Comparison of ENCODE assay signal across 8 cellular contexts in genomic region chr5:10726913-10727517, GRCh38. TPM values are rescaled to one million over a fixed set of nuclear protein-coding genes. Genes with fewer than 3 reads are reported as not detected.
DNase-seq lines count a peak whose midpoint lies in the region; ATAC-seq and TF ChIP-seq lines count a peak whose summit lies in the region.

No MANE protein-coding gene starts in this region.

- H3K27me3 Mint-ChIP-seq in activated naive CD4-positive, alpha-beta T cell treated with anti-CD3 and anti-CD28 coated beads, Interleukin-2, amount 10 ng/mL, durations not matched to agents 7 days and 5 days = no peaks in the 10 kb centered on the region

- H3K9me3 ChIP-seq in left ventricle myocardium inferior (replicated peaks) (no peaks in the 10 kb centered on the region), uterus (no peaks in the 10 kb centered on the region), lower lobe of right lung (no peaks in the 10 kb centered on the region)

- H3K27ac Mint-ChIP-seq in activated naive CD4-positive, alpha-beta T cell treated with anti-CD3 and anti-CD28 coated beads, Interleukin-2, amount 10 ng/mL, durations not matched to agents 7 days and 5 days = peak overlapping the region; percentile 12

- H3K4me1 ChIP-seq in left ventricle myocardium inferior = peaks cover 45% of the 10 kb centered on the region
- no peaks in the 10 kb centered on the region for H3K4me1 ChIP-seq in uterus
- peaks cover 24% of the 10 kb centered on the region for H3K4me1 ChIP-seq in lower lobe of right lung

- H3K4me1 Mint-ChIP-seq in activated naive CD4-positive, alpha-beta T cell treated with anti-CD3 and anti-CD28 coated beads, Interleukin-2, amount 10 ng/mL, durations not matched to agents 7 days and 5 days = no peaks in the 10 kb centered on the region

- H3K27ac ChIP-seq in left ventricle myocardium inferior (replicated peaks) = peak overlapping the region; percentile 82
- H3K27ac ChIP-seq in uterus = peak overlapping the region; percentile 5 to 16
- H3K27ac ChIP-seq in lower lobe of right lung = no peak overlapping the region

- no peak for TF ChIP-seq POLR2A in uterus (IDR thresholded peaks at IDR 0.05)

- no peaks in the 10 kb centered on the region for H3K9me3 Mint-ChIP-seq in activated naive CD4-positive, alpha-beta T cell treated with anti-CD3 and anti-CD28 coated beads, Interleukin-2, amount 10 ng/mL, durations not matched to agents 7 days and 5 days

- H3K4me3 ChIP-seq in left ventricle myocardium inferior (no peak overlapping the region), uterus (no peak overlapping the region), lower lobe of right lung (no peak overlapping the region)

- CTCF ChIA-PET in activated naive CD4-positive, alpha-beta T cell treated with anti-CD3 and anti-CD28 coated beads, Interleukin-2, amount 10 ng/mL, durations not matched to agents 7 days and 5 days (lab: Charles Lee) = no interaction called here

- ATAC-seq in Right ventricle myocardium inferior (no peak), HG02938 (IDR thresholded peaks at IDR 0.05; ENCODE audit: unreplicated experiment) (peak; percentile 84), lower lobe of right lung (no peak)

- H3K4me3 Mint-ChIP-seq in activated naive CD4-positive, alpha-beta T cell treated with anti-CD3 and anti-CD28 coated beads, Interleukin-2, amount 10 ng/mL, durations not matched to agents 7 days and 5 days = no peak overlapping the region

- DNase-seq in left ventricle myocardium inferior = no peak
- no peak for DNase-seq in Right ventricle myocardium inferior (ENCODE audit: missing footprints)
- no peak for DNase-seq in activated naive CD4-positive, alpha-beta T cell treated with anti-CD3 and anti-CD28 coated beads, Interleukin-2, amount 10 ng/mL, durations not matched to agents 7 days and 5 days
- DNase-seq in uterus = no peak
- DNase-seq in NCI-H1930 (lab: John Stamatoyannopoulos, UW) = no peak
- no peak for DNase-seq in COLO668 (lab: John Stamatoyannopoulos, UW; ENCODE audit: unreplicated experiment)
- no peak for DNase-seq in lower lobe of right lung

- H3K27me3 ChIP-seq in left ventricle myocardium inferior (ENCODE audit: low read depth) (no peaks in the 10 kb centered on the region), uterus (no peaks in the 10 kb centered on the region), lower lobe of right lung (ENCODE audit: low read depth) (no peaks in the 10 kb centered on the region)

- H3K36me3 ChIP-seq in left ventricle myocardium inferior (no peaks in the 10 kb centered on the region), uterus (no peaks in the 10 kb centered on the region), lower lobe of right lung (peaks cover 10% of the 10 kb centered on the region)

- intact Hi-C loops in left ventricle myocardium inferior (cut with micrococcal nuclease) = no loop called here
- intact Hi-C loops in Right ventricle myocardium inferior (cut with DNase I) = no loop called here
- intact Hi-C loops in uterus (cut with DNase I; ENCODE audit: low total_unique reads) = no loop called here
- intact Hi-C loops in lower lobe of right lung (cut with DNase I) = no loop called here

- peaks cover 6% of the 10 kb centered on the region for H3K36me3 Mint-ChIP-seq in activated naive CD4-positive, alpha-beta T cell treated with anti-CD3 and anti-CD28 coated beads, Interleukin-2, amount 10 ng/mL, durations not matched to agents 7 days and 5 days

- TF ChIP-seq CTCF in left ventricle myocardium inferior (IDR thresholded peaks at IDR 0.05; ENCODE audit: borderline replicate concordance) = no peak
- no peak for TF ChIP-seq CTCF in uterus (IDR thresholded peaks at IDR 0.05)
- no peak for TF ChIP-seq CTCF in lower lobe of right lung (IDR thresholded peaks at IDR 0.05)

RNA-seq across cellular contexts. Expression of gene DAP, which starts 34.0 kb away (rescaled TPM):
- total RNA-seq in left ventricle myocardium inferior = 22.9 TPM
- total RNA-seq in Right ventricle myocardium inferior = 18.7 TPM
- total RNA-seq in uterus = 10 to 100 TPM; 38.2 to 83.9 (median 50.0) TPM
- total RNA-seq in lower lobe of right lung = 89.8 TPM
